ENCODE assay signal across 7 cellular contexts in the genomic region with DNA sequence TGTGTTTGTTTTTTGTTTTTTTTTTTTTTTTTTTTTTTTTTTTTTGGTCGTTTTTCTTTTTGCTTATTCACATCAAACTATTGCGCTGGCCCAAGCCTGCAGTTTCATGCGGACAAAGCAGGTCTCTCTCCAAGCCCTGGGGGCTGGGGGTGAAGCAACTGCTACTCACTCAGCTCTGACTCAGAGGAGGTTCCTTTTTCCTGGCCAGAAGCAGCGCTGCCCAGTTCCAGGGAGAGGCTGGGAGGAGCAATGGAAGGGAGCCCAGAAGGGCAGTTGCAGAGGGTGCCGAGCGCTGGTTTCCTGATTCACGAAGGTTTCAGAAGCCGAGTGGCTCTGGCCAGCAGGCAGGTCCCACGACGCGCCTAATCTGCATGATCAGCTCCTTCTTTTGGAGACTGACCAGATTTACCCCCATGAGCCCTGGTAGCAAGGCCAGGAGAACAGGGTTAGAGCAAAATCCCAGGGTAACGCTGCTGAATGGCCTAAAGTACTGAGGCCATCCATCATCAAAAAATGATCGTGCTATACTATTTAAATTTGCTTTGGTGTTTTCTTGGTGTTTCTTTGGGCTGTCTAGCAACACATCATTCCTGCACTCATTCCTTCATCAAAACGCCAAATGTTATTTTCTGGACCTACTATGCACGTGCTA.
DNase-seq lines count a peak whose midpoint lies in the region; ATAC-seq, FAIRE-seq and TF ChIP-seq lines count a peak whose summit lies in the region.

No MANE protein-coding gene starts in this region.

- no peak overlapping the region for H3K4me3 ChIP-seq in lower lobe of right lung
- H3K4me3 ChIP-seq in CD8-positive, alpha-beta memory T cell (ENCODE audit: low read length), result no peak overlapping the region

- no peaks in the 10 kb centered on the region for H3K36me3 ChIP-seq in lower lobe of right lung
- H3K36me3 ChIP-seq in CD8-positive, alpha-beta memory T cell (ENCODE audit: insufficient read depth, low read length), result no peaks in the 10 kb centered on the region

- no peaks in the 10 kb centered on the region for H3K27me3 Mint-ChIP-seq in CD8-positive, alpha-beta memory T cell
- H3K27me3 Mint-ChIP-seq in stimulated activated naive B cell treated with anti-CD40 and anti-IgM and Interleukin-4, amounts not matched to agents 10 μg/mL and 1 μg/mL and 100 μg/mL, for 72 hours, result no peaks in the 10 kb centered on the region

- TF ChIP-seq CTCF in lower lobe of right lung (IDR thresholded peaks at IDR 0.05), result no peak

- POLR2A ChIA-PET in CD8-positive, alpha-beta memory T cell (lab: Charles Lee), result no interaction called here

- H3K27ac Mint-ChIP-seq in CD8-positive, alpha-beta memory T cell, result no peak overlapping the region
- no peak overlapping the region for H3K27ac Mint-ChIP-seq in stimulated activated naive B cell treated with anti-CD40 and anti-IgM and Interleukin-4, amounts not matched to agents 10 μg/mL and 1 μg/mL and 100 μg/mL, for 72 hours

- FAIRE-seq in urothelium cell line (lab: Jason Lieb, UNC), result peak; percentile 23

- H3K27ac ChIP-seq in lower lobe of right lung, result no peak overlapping the region
- no peak overlapping the region for H3K27ac ChIP-seq in CD8-positive, alpha-beta memory T cell (ENCODE audit: low read depth, low read length)

- H3K9me3 Mint-ChIP-seq in CD8-positive, alpha-beta memory T cell, result peaks cover 3 to 17% (median 6%) of the 10 kb centered on the region in 5 donors
- peaks cover 2 to 3% of the 10 kb centered on the region in 2 donors for H3K9me3 Mint-ChIP-seq in stimulated activated naive B cell treated with anti-CD40 and anti-IgM and Interleukin-4, amounts not matched to agents 10 μg/mL and 1 μg/mL and 100 μg/mL, for 72 hours

- peaks cover 0 to 4% (median 0%) of the 10 kb centered on the region in 3 donors for H3K36me3 Mint-ChIP-seq in CD8-positive, alpha-beta memory T cell
- H3K36me3 Mint-ChIP-seq in stimulated activated naive B cell treated with anti-CD40 and anti-IgM and Interleukin-4, amounts not matched to agents 10 μg/mL and 1 μg/mL and 100 μg/mL, for 72 hours, result no peaks in the 10 kb centered on the region

- CTCF ChIA-PET in CD8-positive, alpha-beta memory T cell (lab: Charles Lee), result no interaction called here

- H3K27me3 ChIP-seq in lower lobe of right lung (ENCODE audit: low read depth), result no peaks in the 10 kb centered on the region
- no peaks in the 10 kb centered on the region for H3K27me3 ChIP-seq in CD8-positive, alpha-beta memory T cell (ENCODE audit: insufficient read depth, low read length, poor library complexity, severe bottlenecking)

- ATAC-seq in lower lobe of right lung, result peak; percentile 73 to 79
- ATAC-seq in stimulated activated naive B cell treated with anti-CD40 and anti-IgM and Interleukin-4, amounts not matched to agents 10 μg/mL and 1 μg/mL and 100 μg/mL, for 72 hours (replicated peaks), result no peak

- peak; percentile 20 for DNase-seq in MV-4-11 (lab: John Stamatoyannopoulos, UW)
- peak; percentile 90 for DNase-seq in dedifferentiated amniotic fluid mesenchymal stem cell (ENCODE audit: extremely low spot score)
- peak; percentile 49 for DNase-seq in lower lobe of right lung
- peak; percentile 95 for DNase-seq in urothelium cell line (ENCODE audit: low spot score)
- no peak for DNase-seq in CD8-positive, alpha-beta memory T cell
- DNase-seq in stimulated activated naive B cell treated with anti-CD40 and anti-IgM and Interleukin-4, amounts not matched to agents 10 μg/mL and 1 μg/mL and 100 μg/mL, for 72 hours, result no peak
- no peak for DNase-seq in iPS-NIHi11 (ENCODE audit: low spot score)

- no peaks in the 10 kb centered on the region for H3K9me3 ChIP-seq in lower lobe of right lung
- H3K9me3 ChIP-seq in CD8-positive, alpha-beta memory T cell (ENCODE audit: low read length), result no peaks in the 10 kb centered on the region

- H3K4me3 Mint-ChIP-seq in CD8-positive, alpha-beta memory T cell, result no peak overlapping the region
- no peak overlapping the region for H3K4me3 Mint-ChIP-seq in stimulated activated naive B cell treated with anti-CD40 and anti-IgM and Interleukin-4, amounts not matched to agents 10 μg/mL and 1 μg/mL and 100 μg/mL, for 72 hours

- peaks cover 0 to 5% (median 0%) of the 10 kb centered on the region in 3 donors for H3K4me1 Mint-ChIP-seq in CD8-positive, alpha-beta memory T cell
- H3K4me1 Mint-ChIP-seq in stimulated activated naive B cell treated with anti-CD40 and anti-IgM and Interleukin-4, amounts not matched to agents 10 μg/mL and 1 μg/mL and 100 μg/mL, for 72 hours, result no peaks in the 10 kb centered on the region

- intact Hi-C loops in lower lobe of right lung (cut with DNase I), result no loop called here

- no peaks in the 10 kb centered on the region for H3K4me1 ChIP-seq in lower lobe of right lung
- no peaks in the 10 kb centered on the region for H3K4me1 ChIP-seq in CD8-positive, alpha-beta memory T cell (ENCODE audit: insufficient read depth, low read length)

Comparison
In these comparisons a context has a peak if more than half of its experiments do, and no peak if none do; other contexts are left out.
1. DNase-seq: peak in MV-4-11 (single experiment), dedifferentiated amniotic fluid mesenchymal stem cell (single experiment), lower lobe of right lung (single experiment) and urothelium cell line (single experiment); none in CD8-positive, alpha-beta memory T cell (0 of 5), stimulated activated naive B cell treated with anti-CD40 and anti-IgM and Interleukin-4, amounts not matched to agents 10 μg/mL and 1 μg/mL and 100 μg/mL, for 72 hours (single experiment) and iPS-NIHi11 (single experiment).
2. ATAC-seq: peak in lower lobe of right lung (2 of 2); none in stimulated activated naive B cell treated with anti-CD40 and anti-IgM and Interleukin-4, amounts not matched to agents 10 μg/mL and 1 μg/mL and 100 μg/mL, for 72 hours (0 of 2).